Comparison of ENCODE assay signal across 20 cellular contexts in the genomic region with DNA sequence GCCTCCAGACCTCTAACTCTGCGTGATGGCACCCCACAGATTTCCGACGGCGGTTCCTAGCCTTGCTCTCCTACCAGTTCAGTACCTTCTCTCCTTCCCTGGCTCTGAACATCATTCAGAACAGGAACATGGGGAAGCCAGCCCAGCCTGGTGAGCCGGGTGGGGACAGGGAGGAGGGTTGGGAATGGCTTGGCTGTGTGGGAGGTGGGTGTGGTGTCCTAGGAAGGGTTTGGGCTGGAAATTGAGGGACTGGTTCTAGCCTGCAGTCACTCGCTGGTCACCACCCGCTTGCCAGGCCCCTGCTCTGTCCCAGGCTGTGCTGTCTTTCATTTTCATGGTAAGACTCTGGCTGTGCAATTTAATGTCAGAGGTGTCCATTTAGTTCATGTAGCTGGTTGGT. TPM values are rescaled to one million over a fixed set of nuclear protein-coding genes. Genes with fewer than 3 reads are reported as not detected.
DNase-seq lines count a peak whose midpoint lies in the region; TF ChIP-seq lines count a peak whose summit lies in the region.
"Had no signal": no experiment of that assay in that cellular context is flagged by ENCODE, and none has a peak within 500 bp of the region (broad histone marks: within the 10 kb centered on the region; RNA-seq: fewer than 3 reads in every experiment).

No MANE protein-coding gene starts in this region.

- H3K4me3 ChIP-seq in HEK293 (ENCODE audit: low read depth, low read length) (no peak overlapping the region), spleen (no peak overlapping the region)
- H3K4me3 ChIP-seq: A549; BLaER1 treated with 17β-estradiol and CSF1 and Interleukin-3, amounts not matched to agents 10 nM and 100 nM had no signal

- no peak overlapping the region for H3K27ac ChIP-seq in HEK293 (ENCODE audit: extremely low read depth, low read depth, low read length)
- H3K27ac ChIP-seq in spleen: no peak overlapping the region
- H3K27ac ChIP-seq: 22Rv1; A549; BLaER1 treated with 17β-estradiol and CSF1 and Interleukin-3, amounts not matched to agents 10 nM and 100 nM; C4-2B had no signal

- H3K4me1 ChIP-seq in HEK293 (ENCODE audit: control insufficient read depth, insufficient read depth, low read length) (no peaks in the 10 kb centered on the region), spleen (peaks cover 0 to 5% (median 0%) of the 10 kb centered on the region in 6 donors)
- H3K4me1 ChIP-seq: A549, Caco-2 had no signal

- TF ChIP-seq POLR2A in spleen (IDR thresholded peaks at IDR 0.05): no peak

- intact Hi-C loops in posterior vena cava (cut with DNase I) (no loop called here), spleen (cut with DNase I; ENCODE audit: low total_unique reads) (no loop called here)

- H3K4me1 Mint-ChIP-seq in endothelial cell (ENCODE audit: unreplicated experiment): peaks cover 5% of the 10 kb centered on the region
- H3K4me1 Mint-ChIP-seq: B cell had no signal

- H3K36me3 ChIP-seq in HEK293 (ENCODE audit: control insufficient read depth in 2 of 2, insufficient read depth in 1 of 2, low read length in 2 of 2) (peaks cover 0 to 99% of the 10 kb centered on the region in 2 experiments), spleen (peaks cover 0 to 100% (median 98%) of the 10 kb centered on the region in 6 donors)

- H3K9me3 ChIP-seq in HEK293 (ENCODE audit: control insufficient read depth, insufficient read depth, low read depth, low read length) (no peaks in the 10 kb centered on the region), spleen (no peaks in the 10 kb centered on the region)
- H3K9me3 ChIP-seq: A549; BLaER1 treated with 17β-estradiol and CSF1 and Interleukin-3, amounts not matched to agents 10 nM and 100 nM; Caco-2 had no signal

- CTCF ChIA-PET in HEK293 (lab: Yijun Ruan, JAX): no interaction called here

- peak; percentile 36 for DNase-seq in activated effector memory CD4-positive, alpha-beta T cell treated with anti-CD3 and anti-CD28 coated beads, Interleukin-2, amount 50 U/mL, for 16 hours
- DNase-seq in activated effector memory CD4-positive, alpha-beta T cell treated with Interleukin-2 at 50 U/mL for 16 hours: no peak
- no peak for DNase-seq in endothelial cell (ENCODE audit: low spot score)
- DNase-seq in posterior vena cava (ENCODE audit: low spot score): peak; percentile 68
- DNase-seq in SKM-1 treated with dmso at 0.1 percent for 144 hours (lab: John Stamatoyannopoulos, UW; ENCODE audit: unreplicated experiment): no peak
- no peak for DNase-seq in spleen
- DNase-seq in NCI-H524 treated with DMSO at 0.1 percent for 48 hours (lab: John Stamatoyannopoulos, UW): no peak
- DNase-seq: AML-193; Caco-2; Calu3; CD4-positive, alpha-beta T cell; CD8-positive, alpha-beta T cell; DMS79 treated with DMSO at 0.1 percent for 48 hours; GF-D8 had no signal

- TF ChIP-seq CTCF in HEK293 (tag by site-specific recombination; IDR thresholded peaks at IDR 0.05) (no peak), endothelial cell (IDR thresholded peaks at IDR 0.05; ENCODE audit: unreplicated experiment) (no peak), spleen (IDR thresholded peaks at IDR 0.05 in 8 of 11, conservative IDR thresholded peaks at IDR 0.05 in 3 of 11) (no peak)

- POLR2A ChIA-PET in HEK293 (lab: Yijun Ruan, JAX): no interaction called here

- H3K27me3 ChIP-seq in spleen (replicated peaks in 1 of 7): no peaks in the 10 kb centered on the region
- H3K27me3 ChIP-seq: BLaER1 treated with 17β-estradiol and CSF1 and Interleukin-3, amounts not matched to agents 10 nM and 100 nM had no signal

- no peak overlapping the region for H3K4me3 Mint-ChIP-seq in endothelial cell (ENCODE audit: unreplicated experiment)
- H3K4me3 Mint-ChIP-seq: B cell; CD4-positive, alpha-beta T cell; CD8-positive, alpha-beta T cell had no signal

- peaks cover 63% of the 10 kb centered on the region for H3K36me3 Mint-ChIP-seq in endothelial cell (ENCODE audit: low read depth, unreplicated experiment)

- 91 to 98% (median 96%) methylated on average over 7 of the region's 7 CpGs for WGBS in spleen, 5 donors

- H3K27ac Mint-ChIP-seq in endothelial cell (ENCODE audit: unreplicated experiment): peak overlapping the region; percentile 30
- H3K27ac Mint-ChIP-seq: B cell; CD4-positive, alpha-beta T cell; CD8-positive, alpha-beta T cell had no signal

- no peaks in the 10 kb centered on the region for H3K9me3 Mint-ChIP-seq in endothelial cell (ENCODE audit: unreplicated experiment)
- H3K9me3 Mint-ChIP-seq: CD4-positive, alpha-beta T cell; CD8-positive, alpha-beta T cell had no signal

- H3K27me3 Mint-ChIP-seq in endothelial cell (ENCODE audit: unreplicated experiment): peaks cover 7% of the 10 kb centered on the region
- H3K27me3 Mint-ChIP-seq: B cell; CD4-positive, alpha-beta T cell had no signal

TF ChIP-seq in HEK293, 187 proteins besides CTCF, POLR2A, EP300 and RAD21:
- TF ChIP-seq KLF1 (tag by site-specific recombination; IDR thresholded peaks at IDR 0.05): peak; percentile 56
- TF ChIP-seq ZBTB48 (tag by site-specific recombination; IDR thresholded peaks at IDR 0.05): no peak
- no peak for TF ChIP-seq ZNF654 (tag by site-specific recombination; IDR thresholded peaks at IDR 0.05; ENCODE audit: low read depth)
TF ChIP-seq in HEK293: peak in this region for 1.

RNA-seq across cellular contexts. Expression of a gene that starts 33.9 kb away (rescaled TPM):
- total RNA-seq in endothelial cell (ENCODE audit: unreplicated experiment): 34.4 TPM
- 10 to 100 TPM; 30.9 to 34.7 TPM for total RNA-seq in posterior vena cava
- 10 to 100 TPM; 27.6 to 64.5 (median 45.4) TPM for total RNA-seq in spleen
- 10 to 100 TPM; 31.4 to 37.3 (median 37.3) TPM for polyA plus RNA-seq in spleen

Comparison
In these comparisons a context has a peak if more than half of its experiments do, and no peak if none do; other contexts are left out.
1. DNase-seq: peak in activated effector memory CD4-positive, alpha-beta T cell treated with anti-CD3 and anti-CD28 coated beads, Interleukin-2, amount 50 U/mL, for 16 hours (single experiment) and posterior vena cava (single experiment); none in activated effector memory CD4-positive, alpha-beta T cell treated with Interleukin-2 at 50 U/mL for 16 hours (single experiment), endothelial cell (single experiment), SKM-1 treated with dmso at 0.1 percent for 144 hours (single experiment), spleen (single experiment) and NCI-H524 treated with DMSO at 0.1 percent for 48 hours (single experiment).